8 cellular contexts compared by ENCODE assay signal in genomic region chr9:137053944-137054931, GRCh38. TPM values are rescaled to one million over a fixed set of nuclear protein-coding genes. Genes with fewer than 3 reads are reported as not detected.
DNase-seq lines count a peak whose midpoint lies in the region; ATAC-seq and TF ChIP-seq lines count a peak whose summit lies in the region.

ENTPD2 (minus strand) TSS chr9:137054061; CDS start chr9:137053997, 64 bp downstream.

- 20 to 69% methylated on average over 3 to 5 of the region's 90 CpGs for WGBS in gastroesophageal sphincter (ENCODE audit: low coverage in 1 of 2), 2 donors

- H3K27ac Mint-ChIP-seq in WTC11 = no peak within 1 kb of the TSS

- H3K4me1 Mint-ChIP-seq in WTC11 = peaks cover 6% of the 10 kb centered on the region; the same call in 1 of the 2 replicates

- no peaks in the 10 kb centered on the region for H3K36me3 ChIP-seq in gastroesophageal sphincter
- no peaks in the 10 kb centered on the region for H3K36me3 ChIP-seq in skeletal muscle tissue (ENCODE audit: control insufficient read depth in 3 of 3, insufficient read depth in 3 of 3, low read length in 3 of 3)

- H3K4me1 ChIP-seq in gastroesophageal sphincter (peaks cover 0 to 63% (median 37%) of the 10 kb centered on the region in 3 donors), skeletal muscle tissue (ENCODE audit: control insufficient read depth in 3 of 3, insufficient read depth in 3 of 3, low read length in 3 of 3) (peaks cover 22 to 32% (median 22%) of the 10 kb centered on the region in 3 donors)

- CTCF ChIA-PET in WTC11 (lab: Charles Lee) = interaction anchor here (0.7 to 10.4 kb wide), 10 partner anchors 13 to 383 kb away, joined by 3 to 240 read pairs (median 4); partner anchors contain the start of genes ABCA2, PAXX, RNF224 and SAPCD2

- TF ChIP-seq EP300 in gastroesophageal sphincter (IDR thresholded peaks at IDR 0.05) = no peak

- no peak for TF ChIP-seq CTCF in WTC11 (IDR thresholded peaks at IDR 0.05)
- TF ChIP-seq CTCF in gastroesophageal sphincter (IDR thresholded peaks at IDR 0.05) = no peak

- H3K27me3 Mint-ChIP-seq in WTC11 (ENCODE audit: low read depth) = peaks cover 37% of the 10 kb centered on the region

- POLR2A ChIA-PET in WTC11 (lab: Charles Lee) = interaction anchor here (1.0 kb wide), 1 partner anchor 32 kb away, joined by 3 read pairs; the partner anchor contains the start of gene MAN1B1

- no peaks in the 10 kb centered on the region for H3K9me3 Mint-ChIP-seq in WTC11

- peak; percentile 52 for ATAC-seq in WTC11
- no peak for ATAC-seq in gastroesophageal sphincter
- ATAC-seq in GM19452 (IDR thresholded peaks at IDR 0.05; ENCODE audit: unreplicated experiment) = no peak

- DNase-seq in NCI-H1436 (lab: John Stamatoyannopoulos, UW) (peak; percentile 55), NCI-H1436 treated with DMSO at 0.1 percent for 48 hours (lab: John Stamatoyannopoulos, UW) (no peak), WTC11 (ENCODE audit: low spot score) (peak; percentile 56), GM19240 (ENCODE audit: insufficient read length, low spot score) (no peak), SIG-M5 (lab: John Stamatoyannopoulos, UW) (no peak)

- H3K27ac ChIP-seq in gastroesophageal sphincter (peak within 1 kb of the TSS in 3 of 4 donors; percentile 56 to 69 (median 68)), skeletal muscle tissue (ENCODE audit: low read depth, low read length) (peak within 1 kb of the TSS; percentile 25)

- H3K4me3 Mint-ChIP-seq in WTC11 = peak within 1 kb of the TSS; percentile 45

- peak within 1 kb of the TSS in 1 of 3 donors; percentile 33 for H3K9ac ChIP-seq in skeletal muscle tissue (ENCODE audit: low read depth in 1 of 3, low read length in 3 of 3)

- H3K27me3 ChIP-seq in gastroesophageal sphincter (peaks cover 57% of the 10 kb centered on the region), skeletal muscle tissue (ENCODE audit: control insufficient read depth in 3 of 3, insufficient read depth in 3 of 3, low read length in 3 of 3) (peaks cover 52 to 64% (median 63%) of the 10 kb centered on the region in 3 donors)

- H3K9me3 ChIP-seq in gastroesophageal sphincter = no peaks in the 10 kb centered on the region
- H3K9me3 ChIP-seq in skeletal muscle tissue (ENCODE audit: control insufficient read depth in 3 of 3, low read length in 3 of 3) = no peaks in the 10 kb centered on the region

- TF ChIP-seq POLR2A in gastroesophageal sphincter (IDR thresholded peaks at IDR 0.05) = no peak

- H3K36me3 Mint-ChIP-seq in WTC11 = no peaks in the 10 kb centered on the region

- H3K4me3 ChIP-seq in gastroesophageal sphincter = peak within 1 kb of the TSS in 1 of 2 donors; percentile 51
- no peak within 1 kb of the TSS for H3K4me3 ChIP-seq in skeletal muscle tissue (ENCODE audit: low read length in 3 of 3)

TF ChIP-seq in WTC11, 78 proteins besides CTCF, POLR2A, EP300 and RAD21 (continues in another document):
- TF ChIP-seq NFE2L1 (CRISPR knock-in tag; IDR thresholded peaks at IDR 0.05) (no peak), PREB (CRISPR knock-in tag; IDR thresholded peaks at IDR 0.05; ENCODE audit: borderline replicate concordance) (no peak), GABPB1 (CRISPR knock-in tag; IDR thresholded peaks at IDR 0.05) (0 out of 2 replicates have a peak, but pooled peaks have one; percentile 24), CREM (CRISPR knock-in tag; IDR thresholded peaks at IDR 0.05) (no peak), TCF7 (CRISPR knock-in tag; IDR thresholded peaks at IDR 0.05; ENCODE audit: low read depth) (no peak), ZNF416 (CRISPR knock-in tag; IDR thresholded peaks at IDR 0.05) (no peak), HMGXB4 (CRISPR knock-in tag; IDR thresholded peaks at IDR 0.05) (no peak; the same call in 1 of the 2 replicates), TEAD1 (CRISPR knock-in tag; IDR thresholded peaks at IDR 0.05) (no peak), OVOL2 (CRISPR knock-in tag; IDR thresholded peaks at IDR 0.05; ENCODE audit: borderline replicate concordance) (no peak), ZNF219 (CRISPR knock-in tag; IDR thresholded peaks at IDR 0.05; ENCODE audit: borderline replicate concordance) (no peak), MYBL2 (CRISPR knock-in tag; IDR thresholded peaks at IDR 0.05) (no peak), ATF1 (CRISPR knock-in tag; IDR thresholded peaks at IDR 0.05) (no peak), AR (CRISPR knock-in tag; IDR thresholded peaks at IDR 0.05) (no peak), SP1 (CRISPR knock-in tag; conservative IDR thresholded peaks at IDR 0.05) (0 out of 2 replicates have a peak, but pooled peaks have one; percentile 53), ZNF512 (CRISPR knock-in tag; IDR thresholded peaks at IDR 0.05; ENCODE audit: borderline replicate concordance) (no peak), ZNF317 (CRISPR knock-in tag; IDR thresholded peaks at IDR 0.05; ENCODE audit: borderline replicate concordance, low read depth) (no peak), NR3C1 (CRISPR knock-in tag; conservative IDR thresholded peaks at IDR 0.05; ENCODE audit: low read depth) (no peak), ZNF121 (CRISPR knock-in tag; IDR thresholded peaks at IDR 0.05) (no peak), FOXP1 (CRISPR knock-in tag; IDR thresholded peaks at IDR 0.05; ENCODE audit: borderline replicate concordance) (no peak)

RNA-seq across cellular contexts. Expression of gene ENTPD2, which starts in this region (rescaled TPM):
- 8.3 to 9.6 TPM (median 9.2 TPM) in 3 replicates for total RNA-seq in WTC11 (2021)
- 1 to 10 TPM in 1 of 4 donors, under 1 TPM in 1, not detected in 2; 0.58 to 1.6 TPM for total RNA-seq in gastroesophageal sphincter
- total RNA-seq in skeletal muscle tissue = 5.2 TPM

Comparison
In these comparisons a context has a peak if more than half of its experiments do, and no peak if none do; other contexts are left out.
1. DNase-seq: peak in NCI-H1436 (single experiment) and WTC11 (single experiment); none in NCI-H1436 treated with DMSO at 0.1 percent for 48 hours (single experiment), GM19240 (single experiment) and SIG-M5 (single experiment).